In the genomic region with DNA sequence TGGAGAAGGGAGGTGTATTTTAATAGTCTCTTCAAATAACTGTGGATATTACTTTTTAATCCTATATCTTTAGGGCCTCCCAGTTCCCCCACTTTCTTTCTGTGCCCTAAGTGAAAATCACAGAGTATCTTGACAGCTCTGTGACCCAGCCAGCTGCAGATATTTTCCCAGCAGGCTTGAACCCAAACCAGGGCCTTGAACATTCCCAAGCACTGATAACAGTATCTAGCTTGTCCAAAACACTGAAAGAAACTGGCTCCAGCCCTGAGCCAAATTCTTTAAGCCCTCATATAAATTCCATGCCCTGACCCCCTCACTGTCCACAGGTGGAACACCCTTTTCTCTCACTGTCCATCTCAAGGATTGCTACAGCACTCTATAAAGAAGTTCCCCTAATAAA, we compare ENCODE assay signal across 34 cellular contexts.
"Had no signal": no experiment of that assay in that cellular context is flagged by ENCODE, and none has a peak within 500 bp of the region (broad histone marks: within the 10 kb centered on the region; RNA-seq: fewer than 3 reads in every experiment).

No MANE protein-coding gene starts in this region.

- H3K36me3 ChIP-seq: ascending aorta, SJCRH30, WERI-Rb-1 had no signal

- ATAC-seq: activated CD8-positive, alpha-beta T cell treated with anti-CD3 and anti-CD28 coated beads for 36 hours; activated T-cell treated with anti-CD3 and anti-CD28 coated beads, Interleukin-2, amount 50 U/mL, for 72 hours; activated T-helper 17 cell treated with anti-CD3 and anti-CD28 coated beads, Interleukin-2, amount 50 U/mL, for 72 hours; K562; Panc1 had no signal

- H3K27me3 ChIP-seq: ascending aorta, SJCRH30 had no signal

- H3K9me3 ChIP-seq: ascending aorta, SJCRH30 had no signal

- H3K4me1 ChIP-seq: ascending aorta, SJCRH30 had no signal

- DNase-seq: activated CD4-positive, alpha-beta T cell treated with anti-CD3 and anti-CD28 coated beads for 1 hour; activated CD4-positive, alpha-beta T cell treated with anti-CD3 and anti-CD28 coated beads for 48 hours; activated CD4-positive, CD25-positive, alpha-beta regulatory T cell; activated CD8-positive, alpha-beta T cell treated with anti-CD3 and anti-CD28 coated beads for 36 hours; activated effector memory CD4-positive, alpha-beta T cell treated with anti-CD3 and anti-CD28 coated beads, Interleukin-2, amount 50 U/mL, for 16 hours; activated naive CD4-positive, alpha-beta T cell; activated naive CD4-positive, alpha-beta T cell treated with anti-CD3 and anti-CD28 coated beads, Interleukin-2, amount 50 U/mL, for 16 hours; activated naive CD8-positive, alpha-beta T cell treated with anti-CD3 and anti-CD28 coated beads for 36 hours; activated T-cell treated with anti-CD3 and anti-CD28 coated beads, Interleukin-2, amount 50 U/mL, for 1 hour; activated T-cell treated with anti-CD3 and anti-CD28 coated beads, Interleukin-2, amount 50 U/mL, for 72 hours; amniotic stem cell; central memory CD4-positive, alpha-beta T cell; IMR-90; NCI-H1092 treated with DMSO at 0.1 percent for 48 hours; NCI-H1417; NCI-H146; NCI-H187; NCI-H2029 treated with DMSO at 0.1 percent for 48 hours; NCI-H2107; NCI-H2171; NCI-H446; NCI-H510A treated with DMSO at 0.1 percent for 48 hours; NCI-H526 treated with DMSO at 0.1 percent for 48 hours; SHP77; SJCRH30; SW 1271; T-helper 1 cell; T-helper 2 cell; T-helper 9 cell; WERI-Rb-1 had no signal

- H3K27ac ChIP-seq: ascending aorta, SJCRH30, WERI-Rb-1 had no signal

- H3K4me3 ChIP-seq: ascending aorta, K562, SJCRH30 had no signal
